Comparison of ENCODE assay signal across 8 cellular contexts in genomic region chr10:124403548-124403947, GRCh38. TPM values are rescaled to one million over a fixed set of nuclear protein-coding genes. Genes with fewer than 3 reads are reported as not detected.
DNase-seq lines count a peak whose midpoint lies in the region; ATAC-seq, FAIRE-seq and TF ChIP-seq lines count a peak whose summit lies in the region.

No MANE protein-coding gene starts in this region.

- H3K27me3 Mint-ChIP-seq in stimulated activated naive CD8-positive, alpha-beta T cell treated with anti-CD3 and anti-CD28 coated beads, Interleukin-15, amount 100 ng/mL, for 72 hours: no peaks in the 10 kb centered on the region

- TF ChIP-seq CTCF in Loucy (conservative IDR thresholded peaks at IDR 0.05; ENCODE audit: low read length) (peak; percentile 74), Peyer's patch (IDR thresholded peaks at IDR 0.05) (peak; percentile 44 to 69 (median 59)), brain microvascular endothelial cell (IDR thresholded peaks at IDR 0.05; ENCODE audit: low read depth, low read length, missing control alignments) (peak; percentile 69)

- peak overlapping the region; percentile 67 for H3K9ac ChIP-seq in Loucy (ENCODE audit: low read depth, low read length, poor library complexity, severe bottlenecking)

- H3K27ac Mint-ChIP-seq in stimulated activated naive CD8-positive, alpha-beta T cell treated with anti-CD3 and anti-CD28 coated beads, Interleukin-15, amount 100 ng/mL, for 72 hours: no peak overlapping the region

- no peaks in the 10 kb centered on the region for H3K79me2 ChIP-seq in Loucy (ENCODE audit: insufficient read depth, low read length)

- H3K9me3 ChIP-seq in HAP-1 (no peaks in the 10 kb centered on the region), Loucy (ENCODE audit: insufficient read depth, low read depth, low read length) (no peaks in the 10 kb centered on the region), Peyer's patch (no peaks in the 10 kb centered on the region)

- H3K27me3 ChIP-seq in HAP-1 (ENCODE audit: low read depth): no peaks in the 10 kb centered on the region
- H3K27me3 ChIP-seq in Loucy (ENCODE audit: insufficient read depth, low read length, poor library complexity, severe bottlenecking): no peaks in the 10 kb centered on the region
- H3K27me3 ChIP-seq in Peyer's patch: no peaks in the 10 kb centered on the region
- no peaks in the 10 kb centered on the region for H3K27me3 ChIP-seq in brain microvascular endothelial cell (replicated peaks)

- no peak overlapping the region for H3K4me3 Mint-ChIP-seq in stimulated activated naive CD8-positive, alpha-beta T cell treated with anti-CD3 and anti-CD28 coated beads, Interleukin-15, amount 100 ng/mL, for 72 hours

- no peaks in the 10 kb centered on the region for H4K20me1 ChIP-seq in Loucy (ENCODE audit: insufficient read depth, low read length, poor library complexity, severe bottlenecking)

- peak overlapping the region; percentile 53 for H3K4me2 ChIP-seq in Loucy (ENCODE audit: low read depth, low read length, poor library complexity, severe bottlenecking)

- peak overlapping the region; percentile 31; the same call in 1 of the 2 replicates for H2AFZ ChIP-seq in Loucy (ENCODE audit: low read length)

- peak; percentile 98 for ATAC-seq in stimulated activated naive CD8-positive, alpha-beta T cell treated with anti-CD3 and anti-CD28 coated beads, Interleukin-15, amount 100 ng/mL, for 72 hours

- no peaks in the 10 kb centered on the region for H3K9me2 ChIP-seq in Loucy (replicated peaks; ENCODE audit: low read depth, low read length)

- H3K4me1 Mint-ChIP-seq in stimulated activated naive CD8-positive, alpha-beta T cell treated with anti-CD3 and anti-CD28 coated beads, Interleukin-15, amount 100 ng/mL, for 72 hours: peaks cover 12% of the 10 kb centered on the region

- peak; percentile 72 for FAIRE-seq in islet of Langerhans (lab: Jason Lieb, UNC)

- no peak for TF ChIP-seq POLR2A in Peyer's patch (IDR thresholded peaks at IDR 0.05)

- no peaks in the 10 kb centered on the region for H3K4me1 ChIP-seq in HAP-1
- H3K4me1 ChIP-seq in Loucy (ENCODE audit: insufficient read depth, low read length, poor library complexity, severe bottlenecking): peaks cover 7% of the 10 kb centered on the region
- no peaks in the 10 kb centered on the region for H3K4me1 ChIP-seq in Peyer's patch

- no peaks in the 10 kb centered on the region for H3F3A ChIP-seq in Loucy (ENCODE audit: low read depth)

- H3K27ac ChIP-seq in Peyer's patch (no peak overlapping the region), brain microvascular endothelial cell (no peak overlapping the region)

- H3K36me3 ChIP-seq in HAP-1 (replicated peaks) (peaks cover 68% of the 10 kb centered on the region), Loucy (ENCODE audit: insufficient read depth, low read length) (peaks cover 60% of the 10 kb centered on the region; the same call in 1 of the 2 replicates), Peyer's patch (peaks cover 0 to 81% (median 0%) of the 10 kb centered on the region in 3 donors), brain microvascular endothelial cell (replicated peaks) (peaks cover 81% of the 10 kb centered on the region)

- in situ Hi-C loops in HAP-1 (cut with MboI; ENCODE audit: low sequenced_read_pairs): no loop called here
- in situ Hi-C loops in brain microvascular endothelial cell (cut with HindIII; ENCODE audit: low pct_ligation_motif_present, low sequenced_read_pairs): no loop called here

- H3K4me3 ChIP-seq in HAP-1 (no peak overlapping the region), Loucy (ENCODE audit: low read length, poor library complexity, severe bottlenecking) (no peak overlapping the region), Peyer's patch (no peak overlapping the region), brain microvascular endothelial cell (ENCODE audit: low read depth, low read length) (no peak overlapping the region)

- peak; percentile 11 for DNase-seq in stimulated activated CD4-positive, alpha-beta T cell treated with anti-CD3 and anti-CD28 coated beads, Interleukin-15, amount 100 ng/mL, for 24 hours
- DNase-seq in stimulated activated CD4-positive, alpha-beta T cell treated with anti-CD3 and anti-CD28 coated beads, Interleukin-12 subunit alpha, Interleukin-12 subunit beta, amount 100 ng/mL, for 4 hours: no peak
- DNase-seq in HAP-1 (ENCODE audit: low spot score in 2 of 2): peak; percentile 35 to 81
- peak in 1 of 3 donors; percentile 51 for DNase-seq in Peyer's patch
- DNase-seq in brain microvascular endothelial cell: peak; percentile 63
- peak; percentile 21 to 25 for DNase-seq in stimulated activated naive CD8-positive, alpha-beta T cell treated with anti-CD3 and anti-CD28 coated beads, Interleukin-15, amount 100 ng/mL, for 72 hours

- no peaks in the 10 kb centered on the region for H3K9me3 Mint-ChIP-seq in stimulated activated naive CD8-positive, alpha-beta T cell treated with anti-CD3 and anti-CD28 coated beads, Interleukin-15, amount 100 ng/mL, for 72 hours

RNA-seq across cellular contexts. Expression of gene OAT, which starts 15.2 kb away (rescaled TPM):
- 1,000 to 10,000 TPM in 1 of 4 donors, 100 to 1,000 TPM in 3; 155 to 1,170 (median 625) TPM for total RNA-seq in Peyer's patch

RNA-seq across cellular contexts. Expression of gene NKX1-2, which starts 46.3 kb away (rescaled TPM):
- not detected for total RNA-seq in Peyer's patch

RNA-seq across cellular contexts. Expression of gene LHPP, which starts 58.1 kb away (rescaled TPM):
- 10 to 100 TPM; 34.2 to 76.7 (median 38.2) TPM for total RNA-seq in Peyer's patch
